ENCODE assay signal across 8 cellular contexts in genomic region chr10:73117976-73118743, GRCh38. TPM values are rescaled to one million over a fixed set of nuclear protein-coding genes. Genes with fewer than 3 reads are reported as not detected.
DNase-seq lines count a peak whose midpoint lies in the region; ATAC-seq and TF ChIP-seq lines count a peak whose summit lies in the region.

No MANE protein-coding gene starts in this region.

- H3K27me3 ChIP-seq in neuronal stem cell (ENCODE audit: control insufficient read depth in 3 of 3, insufficient read depth in 3 of 3, low read depth in 1 of 3, low read length in 3 of 3), result no peaks in the 10 kb centered on the region

- H3K79me1 ChIP-seq in neuronal stem cell (ENCODE audit: low read depth, low read length), result no peaks in the 10 kb centered on the region

- H2BK5ac ChIP-seq in neuronal stem cell (ENCODE audit: low read length), result no peak overlapping the region

- H3K27ac Mint-ChIP-seq in activated B cell treated with CpG ODN at 0.5 μM for 24 hours (no peak overlapping the region), memory B cell (peak overlapping the region; percentile 28)

- H2AK5ac ChIP-seq in neuronal stem cell (ENCODE audit: low read depth, low read length), result no peak overlapping the region

- CTCF ChIA-PET in activated B cell treated with CpG ODN at 0.5 μM for 24 hours (lab: Charles Lee), result no interaction called here

- WGBS in neuronal stem cell (ENCODE audit: extremely low coverage in 2 of 2, insufficient read length in 2 of 2, insufficient replicate concordance in 1 of 2), 2 donors, result no CpG with 5 or more reads among the region's 5 CpGs

- H3K27me3 Mint-ChIP-seq in activated B cell treated with CpG ODN at 0.5 μM for 24 hours (no peaks in the 10 kb centered on the region), memory B cell (no peaks in the 10 kb centered on the region)

- H3K4me3 ChIP-seq in neuronal stem cell (ENCODE audit: low read length in 2 of 2), result no peak overlapping the region

- H3K9me3 Mint-ChIP-seq in activated B cell treated with CpG ODN at 0.5 μM for 24 hours, result no peaks in the 10 kb centered on the region
- no peaks in the 10 kb centered on the region for H3K9me3 Mint-ChIP-seq in memory B cell

- H3K27ac ChIP-seq in neuronal stem cell (replicated peaks; ENCODE audit: low read length), result no peak overlapping the region

- H3K4me1 ChIP-seq in neuronal stem cell (ENCODE audit: control insufficient read depth in 2 of 2, insufficient read depth in 1 of 2, low read depth in 1 of 2, low read length in 2 of 2), result peaks cover 2 to 4% of the 10 kb centered on the region in 2 donors

- no peak for TF ChIP-seq CTCF in activated B cell treated with CpG ODN at 0.5 μM for 24 hours (IDR thresholded peaks at IDR 0.05)

- ATAC-seq in HG03039 (IDR thresholded peaks at IDR 0.05; ENCODE audit: unreplicated experiment) (peak; percentile 59), activated B cell treated with CpG ODN at 0.5 μM for 24 hours (ENCODE audit: low read depth) (peak; percentile 34), memory B cell (ENCODE audit: low read depth) (peak; percentile 32)

- H3K4me3 Mint-ChIP-seq in activated B cell treated with CpG ODN at 0.5 μM for 24 hours (no peak overlapping the region), memory B cell (no peak overlapping the region)

- no peaks in the 10 kb centered on the region for H3K9me3 ChIP-seq in neuronal stem cell (replicated peaks in 1 of 2; ENCODE audit: control insufficient read depth in 2 of 2, insufficient read depth in 1 of 2, low read depth in 1 of 2, low read length in 2 of 2)

- H3K4ac ChIP-seq in neuronal stem cell (ENCODE audit: low read length), result no peak overlapping the region

- H3K4me1 Mint-ChIP-seq in activated B cell treated with CpG ODN at 0.5 μM for 24 hours, result peaks cover 6% of the 10 kb centered on the region
- H3K4me1 Mint-ChIP-seq in memory B cell, result no peaks in the 10 kb centered on the region

- intact Hi-C loops in activated B cell treated with CpG ODN at 0.5 μM for 24 hours (cut with micrococcal nuclease), result no loop called here

- no peak overlapping the region for H3K23ac ChIP-seq in neuronal stem cell (ENCODE audit: low read depth, low read length, poor library complexity)

- no peak overlapping the region for H3K14ac ChIP-seq in neuronal stem cell (ENCODE audit: low read length)

- no peak overlapping the region for H3K4me2 ChIP-seq in neuronal stem cell (ENCODE audit: insufficient read depth, low read length, poor library complexity, severe bottlenecking)

- no peak overlapping the region for H3K18ac ChIP-seq in neuronal stem cell (ENCODE audit: low read length)

- no peak overlapping the region for H4K91ac ChIP-seq in neuronal stem cell (ENCODE audit: low read depth, low read length, poor library complexity)

- H2BK12ac ChIP-seq in neuronal stem cell (ENCODE audit: low read length), result no peak overlapping the region

- no peak overlapping the region for H2BK15ac ChIP-seq in neuronal stem cell (ENCODE audit: low read length)

- H3K36me3 Mint-ChIP-seq in activated B cell treated with CpG ODN at 0.5 μM for 24 hours (ENCODE audit: low read depth), result peaks cover 26% of the 10 kb centered on the region
- peaks cover 2% of the 10 kb centered on the region for H3K36me3 Mint-ChIP-seq in memory B cell

- no peak overlapping the region for H2BK120ac ChIP-seq in neuronal stem cell (ENCODE audit: low read depth, low read length)

- no peak overlapping the region for H4K8ac ChIP-seq in neuronal stem cell (ENCODE audit: low read depth, low read length)

- DNase-seq in SIG-M5 treated with dmso at 0.1 percent for 504 hours (lab: John Stamatoyannopoulos, UW; ENCODE audit: unreplicated experiment) (peak; percentile 28), SIG-M5 (lab: John Stamatoyannopoulos, UW) (no peak), activated B cell treated with CpG ODN at 0.5 μM for 24 hours (no peak), memory B cell (ENCODE audit: low spot score in 2 of 2) (no peak), neuronal stem cell (ENCODE audit: low spot score) (no peak), NCI-H524 (lab: John Stamatoyannopoulos, UW) (no peak), SHP77 (lab: John Stamatoyannopoulos, UW) (no peak)

- POLR2A ChIA-PET in activated B cell treated with CpG ODN at 0.5 μM for 24 hours (lab: Charles Lee), result interaction anchor here (0.6 kb wide), 1 partner anchor 63 kb away, joined by 4 read pairs; no protein-coding TSS in a partner anchor

- no peak overlapping the region for H2AFZ ChIP-seq in neuronal stem cell (ENCODE audit: low read length)

- peaks cover 0 to 26% of the 10 kb centered on the region in 2 donors for H3K36me3 ChIP-seq in neuronal stem cell (replicated peaks in 1 of 2; ENCODE audit: control insufficient read depth in 2 of 2, insufficient read depth in 2 of 2, low read length in 2 of 2)

- no peak overlapping the region for H3K9ac ChIP-seq in neuronal stem cell (ENCODE audit: low read depth, low read length, poor library complexity)

RNA-seq across cellular contexts. Expression of gene NUDT13, which starts 7.9 kb away (rescaled TPM):
- total RNA-seq in activated B cell treated with CpG ODN at 0.5 μM for 24 hours, result 3.5 and 4.6 TPM in 2 replicates
- polyA plus RNA-seq in neuronal stem cell (2013, experiment 1 of 2), result 0.74 TPM
- 0.58 TPM for polyA plus RNA-seq in neuronal stem cell (2013, experiment 2 of 2)

RNA-seq across cellular contexts. Expression of gene P4HA1, which starts 21.5 kb away (rescaled TPM):
- 19.8 and 20.5 TPM in 2 replicates for total RNA-seq in activated B cell treated with CpG ODN at 0.5 μM for 24 hours
- 31.1 TPM for polyA plus RNA-seq in neuronal stem cell (2013, experiment 1 of 2)
- 32.5 TPM for polyA plus RNA-seq in neuronal stem cell (2013, experiment 2 of 2)

RNA-seq across cellular contexts. Expression of gene ECD, which starts 49.6 kb away (rescaled TPM):
- total RNA-seq in activated B cell treated with CpG ODN at 0.5 μM for 24 hours, result 31.8 and 35.0 TPM in 2 replicates
- polyA plus RNA-seq in neuronal stem cell (2013, experiment 1 of 2), result 14.7 TPM
- polyA plus RNA-seq in neuronal stem cell (2013, experiment 2 of 2), result 15.5 TPM

RNA-seq across cellular contexts. Expression of gene FAM149B1, which starts 49.8 kb away (rescaled TPM):
- 11.4 and 16.0 TPM in 2 replicates for total RNA-seq in activated B cell treated with CpG ODN at 0.5 μM for 24 hours
- 42.3 TPM for polyA plus RNA-seq in neuronal stem cell (2013, experiment 1 of 2)
- polyA plus RNA-seq in neuronal stem cell (2013, experiment 2 of 2), result 40.9 TPM
